In genomic region chr6:30360139-30360538, GRCh38 we compare ENCODE assay signal across 3 cellular contexts.
TF ChIP-seq lines count a peak whose summit lies in the region.

No MANE protein-coding gene starts in this region.

TF ChIP-seq in SK-N-SH treated with all-trans-retinoic acid at 6 μM for 48 hours, 23 proteins besides CTCF, POLR2A, EP300 and RAD21:
- TF ChIP-seq OSR1 (CRISPR knock-in tag; IDR thresholded peaks at IDR 0.05) (no peak), TOX (CRISPR knock-in tag; IDR thresholded peaks at IDR 0.05; ENCODE audit: borderline replicate concordance) (no peak), PATZ1 (CRISPR knock-in tag; IDR thresholded peaks at IDR 0.05; ENCODE audit: borderline replicate concordance) (no peak), CREB5 (CRISPR knock-in tag; IDR thresholded peaks at IDR 0.05; ENCODE audit: low read depth) (no peak), CSDC2 (CRISPR knock-in tag; IDR thresholded peaks at IDR 0.05) (no peak), CSRNP3 (CRISPR knock-in tag; IDR thresholded peaks at IDR 0.05) (no peak), GLIS3 (CRISPR knock-in tag; IDR thresholded peaks at IDR 0.05) (no peak), ARNTL (CRISPR knock-in tag; IDR thresholded peaks at IDR 0.05; ENCODE audit: borderline replicate concordance, low read depth) (no peak)

TF ChIP-seq in SK-N-SH, 30 proteins besides CTCF, POLR2A, EP300 and RAD21:
- TF ChIP-seq ZBTB33 (IDR thresholded peaks at IDR 0.05; ENCODE audit: borderline replicate concordance, low read depth) (no peak), MXI1 (IDR thresholded peaks at IDR 0.05; ENCODE audit: low read depth, low read length) (no peak), PBX3 (IDR thresholded peaks at IDR 0.05) (no peak), CHD2 (IDR thresholded peaks at IDR 0.05; ENCODE audit: low read length, partially characterized antibody) (no peak)

TF ChIP-seq in K562, 482 proteins besides CTCF, POLR2A, EP300 and RAD21:
- TF ChIP-seq PTBP1 (IDR thresholded peaks at IDR 0.05; ENCODE audit: low read depth, low read length) (no peak), USF2 (CRISPR knock-in tag; IDR thresholded peaks at IDR 0.05) (no peak), HNRNPK (IDR thresholded peaks at IDR 0.05; ENCODE audit: low read depth, low read length, poor library complexity, severe bottlenecking) (no peak), CEBPG (CRISPR knock-in tag; IDR thresholded peaks at IDR 0.05) (no peak), CEBPG (tag; conservative IDR thresholded peaks at IDR 0.05 in 1 of 2, IDR thresholded peaks at IDR 0.05 in 1 of 2) (no peak), IFI16 (CRISPR knock-in tag; IDR thresholded peaks at IDR 0.05) (no peak), ZNF76 (CRISPR knock-in tag; IDR thresholded peaks at IDR 0.05; ENCODE audit: borderline replicate concordance) (no peak), CREB1 (IDR thresholded peaks at IDR 0.05) (no peak), CREB1 (CRISPR knock-in tag; IDR thresholded peaks at IDR 0.05) (no peak), SMAD2 (IDR thresholded peaks at IDR 0.05; ENCODE audit: low read depth, low read length) (no peak), NFIX (CRISPR knock-in tag; IDR thresholded peaks at IDR 0.05; ENCODE audit: low read depth) (no peak), SMC3 (conservative IDR thresholded peaks at IDR 0.05; ENCODE audit: insufficient read depth, low read depth, low read length) (no peak), RBM25 (IDR thresholded peaks at IDR 0.05; ENCODE audit: low read depth, low read length, severe bottlenecking) (no peak)
